Comparison of ENCODE assay signal across 8 cellular contexts in the genomic region with DNA sequence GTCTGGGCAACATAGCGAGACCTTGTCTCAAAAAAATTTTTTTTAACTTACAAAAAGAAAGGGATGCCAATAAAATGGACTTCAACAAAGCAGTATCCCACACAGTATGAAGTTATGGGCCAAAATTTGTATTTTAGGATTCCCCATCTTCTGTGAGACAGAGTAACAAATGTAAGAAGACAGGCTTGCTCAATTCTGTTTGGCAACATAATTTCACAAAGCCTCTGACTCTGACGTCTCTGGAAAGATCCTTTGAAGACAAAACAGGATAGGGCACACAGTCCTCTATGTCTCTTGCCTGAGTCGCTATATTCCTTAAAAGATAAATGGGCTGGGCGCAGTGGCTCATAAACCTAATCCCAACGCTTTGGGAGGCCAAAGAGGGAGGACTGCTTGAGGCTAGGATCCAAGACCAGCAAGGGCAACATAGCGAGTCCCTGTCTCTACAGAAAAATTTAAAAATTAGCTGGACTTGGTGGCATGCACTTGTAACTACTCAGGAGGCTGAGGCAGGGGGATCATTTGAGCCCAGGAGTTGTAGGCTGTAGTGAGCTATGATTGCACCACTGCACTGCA. TPM values are rescaled to one million over a fixed set of nuclear protein-coding genes. Genes with fewer than 3 reads are reported as not detected.
A peak's percentile ranks its signal among the peaks of the same experiment; 100 is the strongest.
DNase-seq lines count a peak whose midpoint lies in the region; ATAC-seq and TF ChIP-seq lines count a peak whose summit lies in the region.

No MANE protein-coding gene starts in this region.

- peak overlapping the region; percentile 83 to 98 (median 96) for H3K4me3 Mint-ChIP-seq in IgD-negative memory B cell

- H3K36me3 ChIP-seq in A673 (ENCODE audit: insufficient read depth, low read length, poor library complexity, severe bottlenecking) (no peaks in the 10 kb centered on the region), muscle layer of colon (ENCODE audit: insufficient read depth, low read length) (no peaks in the 10 kb centered on the region)

- H3K27ac ChIP-seq in A673 (ENCODE audit: low read depth, low read length, poor library complexity, severe bottlenecking): peak overlapping the region; percentile 78
- H3K27ac ChIP-seq in muscle layer of colon (ENCODE audit: low read depth, low read length): peak overlapping the region; percentile 98

- DNase-seq in A673 (ENCODE audit: low spot score) (no peak), cardiac fibroblast (ENCODE audit: low read depth in 2 of 2) (peak; percentile 24 to 38), dermis blood vessel endothelial cell (no peak), HuH-7 (ENCODE audit: low spot score) (no peak)
- no peak for DNase-seq in activated effector memory CD4-positive, alpha-beta T cell treated with Interleukin-2 at 50 U/mL for 16 hours

- H3K36me3 Mint-ChIP-seq in IgD-negative memory B cell: no peaks in the 10 kb centered on the region

- H3K4me3 ChIP-seq in A673 (ENCODE audit: low read depth, low read length, poor library complexity, severe bottlenecking) (peak overlapping the region; percentile 98), cardiac fibroblast (replicated peaks in 1 of 2; ENCODE audit: low read depth in 2 of 2, low read length in 2 of 2) (peak overlapping the region; percentile 82 to 88), muscle layer of colon (ENCODE audit: low read depth in 1 of 2, low read length in 2 of 2) (peak overlapping the region; percentile 37 to 91)

- POLR2A ChIA-PET in A673 (lab: Charles Lee; ENCODE audit: low non-redundant PET): no interaction called here

- TF ChIP-seq CTCF in A673 (conservative IDR thresholded peaks at IDR 0.05; ENCODE audit: low read depth, low read length): no peak
- TF ChIP-seq CTCF in cardiac fibroblast (IDR thresholded peaks at IDR 0.05; ENCODE audit: low read depth, low read length): no peak

- H3K27me3 ChIP-seq in A673 (replicated peaks; ENCODE audit: insufficient read depth, low read depth, low read length, poor library complexity) (no peaks in the 10 kb centered on the region), muscle layer of colon (ENCODE audit: control insufficient read depth in 1 of 2, insufficient read depth in 2 of 2, low read length in 2 of 2) (no peaks in the 10 kb centered on the region)

- CTCF ChIA-PET in A673 (lab: Charles Lee): interaction anchor here (1.0 to 1.2 kb wide), 2 partner anchors 166 to 218 kb away, joined by 3 to 8 read pairs; no protein-coding TSS in a partner anchor

- H3K4me1 Mint-ChIP-seq in IgD-negative memory B cell: peaks cover 5 to 18% (median 9%) of the 10 kb centered on the region in 3 donors

- intact Hi-C loops in A673 (cut with micrococcal nuclease; ENCODE audit: unreplicated experiment): no loop called here

- H3K27me3 Mint-ChIP-seq in IgD-negative memory B cell: no peaks in the 10 kb centered on the region

- H3K9me3 ChIP-seq in A673 (ENCODE audit: low read depth, low read length, poor library complexity, severe bottlenecking) (no peaks in the 10 kb centered on the region), muscle layer of colon (ENCODE audit: low read length) (no peaks in the 10 kb centered on the region)

- no peaks in the 10 kb centered on the region for H3K9me3 Mint-ChIP-seq in IgD-negative memory B cell

- no peak for ATAC-seq in GM18909 (IDR thresholded peaks at IDR 0.05; ENCODE audit: poor library complexity, unreplicated experiment)

- peaks cover 6% of the 10 kb centered on the region for H3K4me1 ChIP-seq in A673 (ENCODE audit: insufficient read depth, low read length, poor library complexity, severe bottlenecking)
- H3K4me1 ChIP-seq in muscle layer of colon (ENCODE audit: insufficient read depth, low read length): peaks cover 22% of the 10 kb centered on the region

- H3K9ac ChIP-seq in muscle layer of colon (ENCODE audit: low read length): peak overlapping the region; percentile 95

- peak overlapping the region in 2 of 3 donors; percentile 76 to 92 for H3K27ac Mint-ChIP-seq in IgD-negative memory B cell

- no TSS peak for BruUV-seq in A673 (replicated peaks; lab: Mats Ljungman, UMichigan)

RNA-seq across cellular contexts. Expression of a gene that starts 1.1 kb away (rescaled TPM):
- total RNA-seq in A673 (2021): 6.3 and 9.5 TPM in 2 replicates
- polyA plus RNA-seq in IgD-negative memory B cell: 5.6 TPM
- total RNA-seq in dermis blood vessel endothelial cell: 6.5 and 7.2 TPM in 2 replicates

RNA-seq across cellular contexts. Expression of a gene that starts 15.7 kb away (rescaled TPM):
- total RNA-seq in A673 (2021): 9.7 and 10.9 TPM in 2 replicates
- 2.3 TPM for polyA plus RNA-seq in IgD-negative memory B cell
- 1.7 and 2.6 TPM in 2 replicates for total RNA-seq in dermis blood vessel endothelial cell

RNA-seq across cellular contexts. Expression of a gene that starts 19.6 kb away (rescaled TPM):
- total RNA-seq in A673 (2021) (22.8 and 25.1 TPM in 2 replicates), dermis blood vessel endothelial cell (10.4 and 13.5 TPM in 2 replicates)
- polyA plus RNA-seq in IgD-negative memory B cell: 0.65 TPM

RNA-seq across cellular contexts. Expression of a gene that starts 34.3 kb away (rescaled TPM):
- total RNA-seq in A673 (2021) (275 and 287 TPM in 2 replicates), dermis blood vessel endothelial cell (71.5 and 93.9 TPM in 2 replicates)
- 127 TPM for polyA plus RNA-seq in IgD-negative memory B cell

RNA-seq across cellular contexts. Expression of a gene that starts 49.3 kb away (rescaled TPM):
- total RNA-seq in A673 (2021) (not detected in 2 replicates), dermis blood vessel endothelial cell (not detected in 2 replicates)
- not detected for polyA plus RNA-seq in IgD-negative memory B cell

Comparison
In these comparisons a context has a peak if more than half of its experiments do, and no peak if none do; other contexts are left out.
1. DNase-seq: peak in cardiac fibroblast (2 of 2); none in A673 (single experiment), dermis blood vessel endothelial cell (single experiment), activated effector memory CD4-positive, alpha-beta T cell treated with Interleukin-2 at 50 U/mL for 16 hours (single experiment) and HuH-7 (single experiment).
2. Peak in every context shown above with its lines, with median percentiles within 50 percentile points of each other: H3K4me3 ChIP-seq.